Comparison of ENCODE assay signal across 1 cellular context in the genomic region with DNA sequence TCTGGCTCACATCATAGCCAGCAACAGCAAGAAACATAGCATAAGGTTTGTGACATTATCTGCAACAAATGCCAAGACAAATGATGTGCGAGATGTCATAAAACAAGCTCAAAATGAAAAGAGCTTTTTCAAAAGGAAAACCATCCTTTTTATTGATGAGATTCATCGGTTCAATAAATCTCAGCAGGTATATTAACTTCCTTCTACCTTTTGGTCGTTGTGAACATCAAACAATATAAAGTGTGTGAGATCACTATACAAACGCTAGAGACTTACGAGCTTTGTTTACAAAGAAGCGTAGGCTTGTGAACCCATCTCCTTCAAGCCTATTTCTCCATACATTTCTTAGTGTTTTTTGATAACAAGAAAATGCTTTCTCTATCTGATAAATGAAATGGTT.
TF ChIP-seq lines count a peak whose summit lies in the region.

No MANE protein-coding gene starts in this region.

TF ChIP-seq in A549, 52 proteins besides CTCF, POLR2A, EP300 and RAD21:
- no peak for TF ChIP-seq HOXA7 (CRISPR knock-in tag; IDR thresholded peaks at IDR 0.05)
- TF ChIP-seq, protein P1, sequence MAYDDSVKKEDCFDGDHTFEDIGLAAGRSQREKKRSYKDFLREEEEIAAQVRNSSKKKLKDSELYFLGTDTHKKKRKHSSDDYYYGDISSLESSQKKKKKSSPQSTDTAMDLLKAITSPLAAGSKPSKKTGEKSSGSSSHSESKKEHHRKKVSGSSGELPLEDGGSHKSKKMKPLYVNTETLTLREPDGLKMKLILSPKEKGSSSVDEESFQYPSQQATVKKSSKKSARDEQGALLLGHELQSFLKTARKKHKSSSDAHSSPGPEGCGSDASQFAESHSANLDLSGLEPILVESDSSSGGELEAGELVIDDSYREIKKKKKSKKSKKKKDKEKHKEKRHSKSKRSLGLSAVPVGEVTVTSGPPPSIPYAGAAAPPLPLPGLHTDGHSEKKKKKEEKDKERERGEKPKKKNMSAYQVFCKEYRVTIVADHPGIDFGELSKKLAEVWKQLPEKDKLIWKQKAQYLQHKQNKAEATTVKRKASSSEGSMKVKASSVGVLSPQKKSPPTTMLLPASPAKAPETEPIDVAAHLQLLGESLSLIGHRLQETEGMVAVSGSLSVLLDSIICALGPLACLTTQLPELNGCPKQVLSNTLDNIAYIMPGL (CRISPR knock-in tag; IDR thresholded peaks at IDR 0.05; ENCODE audit: borderline replicate concordance): no peak
- no peak for TF ChIP-seq RNF2 (IDR thresholded peaks at IDR 0.05; ENCODE audit: borderline replicate concordance, low read depth)
- TF ChIP-seq EHMT2 (IDR thresholded peaks at IDR 0.05; ENCODE audit: low read depth): no peak
- TF ChIP-seq ZFP36 (IDR thresholded peaks at IDR 0.05; ENCODE audit: borderline replicate concordance, partially characterized antibody): no peak
- TF ChIP-seq CBX2 (IDR thresholded peaks at IDR 0.05; ENCODE audit: borderline replicate concordance, low read depth): no peak
- TF ChIP-seq CHD2 (IDR thresholded peaks at IDR 0.05; ENCODE audit: low read length, partially characterized antibody): no peak
- TF ChIP-seq FOSL2 (IDR thresholded peaks at IDR 0.05): no peak
- no peak for TF ChIP-seq FOSL2 (CRISPR knock-in tag; IDR thresholded peaks at IDR 0.05)
- TF ChIP-seq TP53 (CRISPR knock-in tag; IDR thresholded peaks at IDR 0.05): no peak
- TF ChIP-seq POLR2AphosphoS2 (conservative IDR thresholded peaks at IDR 0.05; ENCODE audit: low read length): no peak
TF ChIP-seq in A549: peak in this region for 0.
